Comparison of ENCODE assay signal across 8 cellular contexts in the genomic region with DNA sequence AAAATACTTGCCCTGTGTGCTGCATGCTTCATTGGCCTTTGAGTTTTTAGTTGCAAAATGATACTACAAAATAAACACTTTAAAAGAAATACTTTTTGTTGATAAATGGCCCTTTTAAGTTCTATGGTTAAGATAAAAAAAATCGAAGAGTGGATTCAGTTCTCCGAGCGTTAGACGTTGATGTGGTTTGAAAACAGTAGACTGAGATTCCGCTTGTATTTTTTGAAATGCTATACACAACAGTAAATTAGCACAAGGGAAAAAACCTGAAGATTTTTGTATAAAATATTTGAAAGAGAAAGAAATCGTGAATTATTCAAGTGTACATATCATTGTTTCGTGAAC. TPM values are rescaled to one million over a fixed set of nuclear protein-coding genes. Genes with fewer than 3 reads are reported as not detected.
DNase-seq lines count a peak whose midpoint lies in the region; ATAC-seq and TF ChIP-seq lines count a peak whose summit lies in the region.

No MANE protein-coding gene starts in this region.

- H3T11ph ChIP-seq in H9 (ENCODE audit: low read length), result no peak overlapping the region

- peaks cover 7% of the 10 kb centered on the region for H3K23me2 ChIP-seq in H9 (ENCODE audit: insufficient read length, low read depth, low read length, poor library complexity, severe bottlenecking)

- H3K27ac ChIP-seq in H9 (ENCODE audit: insufficient read length, low read depth, low read length), result no peak overlapping the region
- H3K27ac ChIP-seq in WERI-Rb-1, result no peak overlapping the region
- H3K27ac ChIP-seq in right cardiac atrium (ENCODE audit: low read length), result no peak overlapping the region
- peak overlapping the region in 17 of 21 experiments; percentile 39 to 99 (median 98) for H3K27ac ChIP-seq in skin epidermis

- no peaks in the 10 kb centered on the region for H3K27me3 Mint-ChIP-seq in H9 (ENCODE audit: low read depth)

- H3K9me3 ChIP-seq in H9 (ENCODE audit: control insufficient read depth, low read depth, low read length) (no peaks in the 10 kb centered on the region), WERI-Rb-1 (ENCODE audit: severe bottlenecking) (no peaks in the 10 kb centered on the region), right cardiac atrium (ENCODE audit: control insufficient read depth, low read length) (no peaks in the 10 kb centered on the region)

- no peak for ATAC-seq in right cardiac atrium
- ATAC-seq in GM21381 (IDR thresholded peaks at IDR 0.05; ENCODE audit: unreplicated experiment), result no peak

- peaks cover 13 to 14% of the 10 kb centered on the region in 2 experiments for H3K4me1 Mint-ChIP-seq in H9

- no peak overlapping the region for H2BK5ac ChIP-seq in H9 (ENCODE audit: insufficient read length, low read length)

- peak overlapping the region; percentile 99 for H3K4me2 ChIP-seq in H9 (ENCODE audit: insufficient read depth, insufficient read length, low read length)

- H2BK12ac ChIP-seq in H9 (ENCODE audit: insufficient read length, low read depth, low read length), result no peak overlapping the region

- H3K4me1 ChIP-seq in H9 (ENCODE audit: insufficient read depth, low read length) (no peaks in the 10 kb centered on the region; the same call in 1 of the 2 replicates), right cardiac atrium (ENCODE audit: control insufficient read depth, insufficient read depth, low read length) (peaks cover 2% of the 10 kb centered on the region)

- intact Hi-C loops in right cardiac atrium (cut with DNase I), result loop anchor here in 3 of 4 donors (5.0 to 10.0 kb wide), 6 partner anchors 73 to 163 kb away; no protein-coding TSS in a partner anchor

- TF ChIP-seq CTCF in H9 (conservative IDR thresholded peaks at IDR 0.05), result no peak
- no peak for TF ChIP-seq CTCF in WERI-Rb-1 (IDR thresholded peaks at IDR 0.05; ENCODE audit: low read depth, low read length)

- H4K8ac ChIP-seq in H9 (replicated peaks; ENCODE audit: insufficient read length, low read depth, low read length), result no peak overlapping the region

- no peak overlapping the region for H2AK5ac ChIP-seq in H9 (ENCODE audit: insufficient read length, low read length)

- no peaks in the 10 kb centered on the region for H3K36me3 ChIP-seq in WERI-Rb-1

- DNase-seq in H9, result no peak
- DNase-seq in WERI-Rb-1, result no peak
- DNase-seq in right cardiac atrium, result no peak
- DNase-seq in NCI-H524 (lab: John Stamatoyannopoulos, UW), result no peak
- no peak for DNase-seq in SW 1271 (lab: John Stamatoyannopoulos, UW)
- DNase-seq in NCI-H187 (lab: John Stamatoyannopoulos, UW), result no peak

- 0 out of 5 replicates have a peak, but pooled peaks cover 0 to 2% of the 10 kb centered on the region in 2 experiments for H3K9me3 Mint-ChIP-seq in H9

- no peak overlapping the region for H4K91ac ChIP-seq in H9 (ENCODE audit: insufficient read length, low read depth, low read length)

- H3K4me3 ChIP-seq in WERI-Rb-1 (ENCODE audit: low read depth, low read length), result peak overlapping the region; percentile 87
- H3K4me3 ChIP-seq in right cardiac atrium (ENCODE audit: low read length), result peak overlapping the region; percentile 100
- peak overlapping the region; percentile 65 to 87 (median 79) for H3K4me3 ChIP-seq in skin epidermis

- H3K27me3 ChIP-seq in H9 (ENCODE audit: insufficient read depth, low read length) (no peaks in the 10 kb centered on the region), WERI-Rb-1 (ENCODE audit: insufficient read depth, low read depth, severe bottlenecking) (no peaks in the 10 kb centered on the region), right cardiac atrium (ENCODE audit: control insufficient read depth, insufficient read depth) (no peaks in the 10 kb centered on the region)

- H3K4me3 Mint-ChIP-seq in H9, result peak overlapping the region; percentile 86 to 98

- no peak overlapping the region for H4K5ac ChIP-seq in H9 (ENCODE audit: insufficient read length, low read depth, low read length)

- H3K14ac ChIP-seq in H9 (ENCODE audit: insufficient read depth, low read length), result no peak overlapping the region

- WGBS in H9 (ENCODE audit: extremely low coverage, insufficient read length, low lambda C conversion rate), result 100% methylated on average over 1 of the region's 7 CpGs
- WGBS in right cardiac atrium, result 36% methylated on average over 7 of the region's 7 CpGs

- H2AFZ ChIP-seq in H9 (ENCODE audit: low read length), result no peak overlapping the region

- no peaks in the 10 kb centered on the region for H4K20me1 ChIP-seq in H9 (ENCODE audit: control insufficient read depth, insufficient read depth, insufficient read length)

- H3K79me2 ChIP-seq in H9 (ENCODE audit: insufficient read depth, low read length), result peaks cover 11% of the 10 kb centered on the region; the same call in 1 of the 2 replicates

- no peak overlapping the region for H3K9ac ChIP-seq in H9 (ENCODE audit: extremely low read depth, insufficient read length, low read length)

- H3K4ac ChIP-seq in H9 (ENCODE audit: low read depth, low read length), result no peak overlapping the region

- no peak overlapping the region for H3K18ac ChIP-seq in H9 (ENCODE audit: insufficient read length, low read depth, low read length)

- no peak overlapping the region for H3K27ac Mint-ChIP-seq in H9

- no peaks in the 10 kb centered on the region; a peak in 1 of 7 replicates for H3K36me3 Mint-ChIP-seq in H9 (ENCODE audit: insufficient read depth in 1 of 3, low read depth in 3 of 3)

- H2BK15ac ChIP-seq in H9 (ENCODE audit: low read depth, low read length), result no peak overlapping the region

- H3K56ac ChIP-seq in H9 (ENCODE audit: insufficient read length, low read depth, low read length), result no peak overlapping the region

- H2BK20ac ChIP-seq in H9 (ENCODE audit: low read depth, low read length, poor library complexity, severe bottlenecking), result no peak overlapping the region

- H3K23ac ChIP-seq in H9 (ENCODE audit: insufficient read length, low read depth, low read length), result no peak overlapping the region

- no peaks in the 10 kb centered on the region for H3K79me1 ChIP-seq in H9 (ENCODE audit: insufficient read depth, low read depth, low read length, poor library complexity, severe bottlenecking)

- no peak overlapping the region for H2BK120ac ChIP-seq in H9 (ENCODE audit: low read depth, low read length, poor library complexity, severe bottlenecking)

RNA-seq across cellular contexts. Expression of a gene that starts 1.4 kb away (rescaled TPM):
- total RNA-seq in H9 (2021), result 26.4 and 28.7 TPM in 2 replicates
- 10 to 100 TPM; 43.1 to 62.7 (median 54.6) TPM for total RNA-seq in right cardiac atrium
- 12.1 TPM for polyA plus RNA-seq in right cardiac atrium

Comparison
In these comparisons a context has a peak if more than half of its experiments do, and no peak if none do; other contexts are left out.
1. H3K27ac ChIP-seq: peak in skin epidermis (17 of 21); none in H9 (single experiment), WERI-Rb-1 (single experiment) and right cardiac atrium (single experiment).
2. Peak in every context shown above with its lines, with median percentiles within 50 percentile points of each other: H3K4me3 ChIP-seq.